In the genomic region with DNA sequence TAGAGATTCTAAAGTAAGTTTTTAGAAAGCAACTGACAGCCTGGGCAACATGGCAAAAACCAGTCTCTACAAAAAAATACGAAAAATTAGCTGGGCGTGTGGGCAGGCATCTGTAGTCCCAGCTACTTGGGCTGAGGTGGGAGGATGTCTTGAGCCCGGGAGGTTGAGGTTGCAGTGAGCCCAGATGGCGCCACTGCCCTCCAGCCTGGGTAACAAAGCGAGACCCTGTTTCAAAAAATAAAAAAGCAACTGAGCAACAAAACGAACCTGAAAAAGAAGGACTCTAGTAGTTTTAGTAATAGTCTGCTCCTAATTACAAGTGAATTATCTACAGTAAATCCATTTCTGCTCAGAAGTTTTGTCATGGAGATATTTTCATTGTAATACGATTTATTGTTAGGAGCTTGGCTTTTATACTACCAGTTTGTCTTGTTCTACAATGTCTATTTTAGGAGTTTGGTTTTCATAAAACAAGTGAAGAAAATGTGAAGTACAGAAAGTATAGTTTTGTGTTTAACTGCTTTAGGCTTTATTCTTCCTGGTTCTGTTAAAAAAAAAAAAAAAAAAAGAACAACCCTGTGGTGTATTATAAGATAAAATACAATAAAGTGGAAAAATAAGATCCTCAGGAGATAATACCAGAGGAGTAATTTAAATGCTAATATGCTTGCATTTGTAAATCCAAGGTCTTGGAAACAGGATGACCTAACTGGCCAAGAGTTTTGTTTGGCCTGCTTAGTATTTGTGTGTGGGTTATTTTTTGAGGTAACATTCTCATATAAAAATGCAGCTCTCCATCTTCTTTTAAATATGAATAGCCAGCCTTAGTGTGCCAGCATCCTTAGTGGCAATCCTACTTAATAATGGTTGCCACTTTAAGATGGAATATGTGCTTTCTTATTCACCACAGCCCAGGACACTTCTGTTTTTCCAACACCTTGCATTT, we compare ENCODE assay signal across 1 cellular context.
TF ChIP-seq lines count a peak whose summit lies in the region.

No MANE protein-coding gene starts in this region.

TF ChIP-seq in HEK293, 187 proteins besides CTCF, POLR2A, EP300 and RAD21 (continued from another document):
- TF ChIP-seq ZNF837 (tag by site-specific recombination; IDR thresholded peaks at IDR 0.05) (no peak), TRIM28 (IDR thresholded peaks at IDR 0.05; ENCODE audit: borderline replicate concordance, low read length) (no peak), ZNF341 (tag by site-specific recombination; IDR thresholded peaks at IDR 0.05; ENCODE audit: low read depth) (no peak), ZNF776 (tag by site-specific recombination; IDR thresholded peaks at IDR 0.05; ENCODE audit: borderline replicate concordance) (no peak)
